Comparison of ENCODE assay signal across 27 cellular contexts in genomic region chr1:7190261-7190660, GRCh38.
"Had no signal": no experiment of that assay in that cellular context is flagged by ENCODE, and none has a peak within 500 bp of the region (broad histone marks: within the 10 kb centered on the region; RNA-seq: fewer than 3 reads in every experiment).

No MANE protein-coding gene starts in this region.

- H3K9me3 ChIP-seq: stomach, suprapubic skin, testis, thoracic aorta, thyroid gland, tibial artery, tibial nerve, transverse colon, upper lobe of left lung, upper lobe of right lung, uterus, vagina had no signal

- H3K36me3 ChIP-seq: stomach, suprapubic skin, thoracic aorta, thyroid gland, tibial artery, tibial nerve, transverse colon, upper lobe of left lung, upper lobe of right lung, uterus, vagina had no signal

- H3K27ac ChIP-seq: stomach, suprapubic skin, testis, thoracic aorta, thyroid gland, tibial artery, tibial nerve, transverse colon, upper lobe of left lung, upper lobe of right lung, uterus, vagina had no signal

- FAIRE-seq: urothelium cell line had no signal

- H3K4me1 ChIP-seq: stomach, suprapubic skin, thyroid gland, tibial artery, tibial nerve, transverse colon, upper lobe of left lung, upper lobe of right lung, uterus, vagina had no signal

- ATAC-seq: stimulated activated effector memory CD8-positive, alpha-beta T cell treated with anti-CD3 and anti-CD28 coated beads, Interleukin-12 subunit alpha, Interleukin-12 subunit beta, amount 100 ng/mL, for 72 hours; stimulated activated memory B cell treated with anti-CD40 and anti-IgM and Interleukin-4, amounts not matched to agents 10 μg/mL and 1 μg/mL and 100 μg/mL, for 72 hours; stimulated activated naive B cell treated with anti-CD40 and anti-IgM and Interleukin-4, amounts not matched to agents 10 μg/mL and 1 μg/mL and 100 μg/mL, for 72 hours; stimulated activated naive CD8-positive, alpha-beta T cell treated with anti-CD3 and anti-CD28 coated beads, Interleukin-15, amount 100 ng/mL, for 72 hours; stimulated activated naive CD8-positive, alpha-beta T cell treated with anti-CD3 and anti-CD28 coated beads, Interleukin-15, Interleukin-2, amounts not matched to agents 100 U/mL and 50 U/mL, for 24 hours; upper lobe of right lung had no signal

- H3K4me3 ChIP-seq: stomach, suprapubic skin, testis, thoracic aorta, thyroid gland, tibial artery, tibial nerve, transverse colon, upper lobe of left lung, upper lobe of right lung, uterus, vagina had no signal

- H3K27me3 ChIP-seq: testis, thyroid gland, tibial nerve, upper lobe of left lung, upper lobe of right lung, uterus, vagina had no signal

- DNase-seq: stimulated activated CD4-positive, alpha-beta T cell treated with anti-CD3 and anti-CD28 coated beads, Interleukin-2, amount 100 ng/mL, for 48 hours; stimulated activated CD4-positive, alpha-beta T cell treated with anti-CD3 and anti-CD28 coated beads, Interleukin-4, amount 100 ng/mL, for 1 hour; stimulated activated CD4-positive, alpha-beta T cell treated with anti-CD3 and anti-CD28 coated beads, Interleukin-4, amount 100 ng/mL, for 24 hours; stimulated activated CD4-positive, alpha-beta T cell treated with anti-CD3 and anti-CD28 coated beads, Interleukin-4, amount 100 ng/mL, for 4 hours; stimulated activated CD8-positive, alpha-beta memory T cell treated with anti-CD3 and anti-CD28 coated beads, Interleukin-4, amount 100 ng/mL, for 48 hours; stimulated activated naive B cell treated with anti-CD40 and anti-IgM and Interleukin-4, amounts not matched to agents 10 μg/mL and 1 μg/mL and 100 μg/mL, for 72 hours; stimulated activated naive CD4-positive, alpha-beta T cell; stimulated activated naive CD4-positive, alpha-beta T cell treated with Interleukin-2 at 50 U/mL for 16 hours; stimulated activated naive CD8-positive, alpha-beta T cell treated with anti-CD3 and anti-CD28 coated beads, Interleukin-15, amount 100 ng/mL, for 72 hours; stimulated activated naive CD8-positive, alpha-beta T cell treated with anti-CD3 and anti-CD28 coated beads, Interleukin-15, Interleukin-2, amounts not matched to agents 100 U/mL and 50 U/mL, for 24 hours; stomach; substantia nigra; testis; thyroid gland; tibial artery; transverse colon; trophoblast cell; upper lobe of left lung; upper lobe of right lung; uterus had no signal
